In genomic region chr2:63047193-63047533, GRCh38 we compare ENCODE assay signal across 11 cellular contexts. TPM values are rescaled to one million over a fixed set of nuclear protein-coding genes. Genes with fewer than 3 reads are reported as not detected.
DNase-seq lines count a peak whose midpoint lies in the region; ATAC-seq and TF ChIP-seq lines count a peak whose summit lies in the region.
"Had no signal": no experiment of that assay in that cellular context is flagged by ENCODE, and none has a peak within 500 bp of the region (broad histone marks: within the 10 kb centered on the region; RNA-seq: fewer than 3 reads in every experiment).

No MANE protein-coding gene starts in this region.

- POLR2A ChIA-PET in SK-N-SH (lab: Yijun Ruan, JAX) = no interaction called here

- H3K4me1 ChIP-seq in SK-N-SH (ENCODE audit: control insufficient read depth in 1 of 2, insufficient read depth in 2 of 2, low read depth in 1 of 2, low read length in 1 of 2) (peaks cover 6 to 9% of the 10 kb centered on the region in 2 experiments; a peak in 2 of 4 replicates), OCI-LY3 (ENCODE audit: low read length) (peaks cover 5% of the 10 kb centered on the region), osteoblast (ENCODE audit: insufficient read depth, low read length) (peaks cover 9% of the 10 kb centered on the region)

- CTCF ChIA-PET in SK-N-SH (lab: Yijun Ruan, JAX) = interaction anchor here (0.6 to 1.3 kb wide), 6 partner anchors 11 to 1020 kb away, joined by 3 to 4 read pairs (median 3); no protein-coding TSS in a partner anchor

- peak; percentile 27 for DNase-seq in SK-N-SH
- DNase-seq in epithelial cell of esophagus (ENCODE audit: low read depth) = peak; percentile 15
- peak; percentile 27 for DNase-seq in osteoblast (ENCODE audit: insufficient read length, low spot score, missing footprints)
- DNase-seq in germinal center (ENCODE audit: low spot score) = no peak
- no peak for DNase-seq in GOT3 (lab: John Stamatoyannopoulos, UW)
- DNase-seq: NCI-H1105 treated with DMSO at 0.1 percent for 48 hours had no signal

- ATAC-seq in SK-N-SH treated with all-trans-retinoic acid at 6 μM for 48 hours = no peak
- ATAC-seq in GM21526 (IDR thresholded peaks at IDR 0.05; ENCODE audit: low FRiP score, unreplicated experiment) = no peak
- ATAC-seq: A549 had no signal

- no peak overlapping the region for H3K4me2 ChIP-seq in SK-N-SH
- peak overlapping the region; percentile 54 for H3K4me2 ChIP-seq in OCI-LY3 (ENCODE audit: low read length)
- H3K4me2 ChIP-seq in osteoblast (ENCODE audit: insufficient read depth, low read length) = no peak overlapping the region
- H3K4me2 ChIP-seq: A549 had no signal

- TF ChIP-seq EP300 in SK-N-SH (IDR thresholded peaks at IDR 0.05; ENCODE audit: borderline replicate concordance in 1 of 2, low read depth in 1 of 2, low read length in 1 of 2) = no peak

- peaks cover 0 to 13% of the 10 kb centered on the region in 2 experiments for H3K36me3 ChIP-seq in SK-N-SH (replicated peaks in 1 of 2; ENCODE audit: control insufficient read depth in 1 of 2, insufficient read depth in 2 of 2, low read length in 1 of 2)
- no peaks in the 10 kb centered on the region for H3K36me3 ChIP-seq in OCI-LY3 (replicated peaks; ENCODE audit: low read depth, low read length)
- peaks cover 6% of the 10 kb centered on the region for H3K36me3 ChIP-seq in osteoblast (ENCODE audit: insufficient read depth, low read length)

- H3K27me3 ChIP-seq in SK-N-SH (ENCODE audit: insufficient read depth) (no peaks in the 10 kb centered on the region; the same call in 1 of the 2 replicates), OCI-LY3 (ENCODE audit: low read depth, low read length) (no peaks in the 10 kb centered on the region), osteoblast (ENCODE audit: insufficient read depth, low read length) (peaks cover 42% of the 10 kb centered on the region)

- no peak overlapping the region; a peak in 1 of 4 replicates for H3K4me3 ChIP-seq in SK-N-SH (ENCODE audit: low read depth in 2 of 2, low read length in 1 of 2)
- peak overlapping the region; percentile 52 for H3K4me3 ChIP-seq in OCI-LY3 (ENCODE audit: low read length)
- H3K4me3 ChIP-seq in epithelial cell of esophagus (ENCODE audit: low read length) = peak overlapping the region; percentile 65
- no peak overlapping the region for H3K4me3 ChIP-seq in osteoblast (ENCODE audit: insufficient read depth, low read length)
- H3K4me3 ChIP-seq: A549 had no signal

- TF ChIP-seq CTCF in SK-N-SH (IDR thresholded peaks at IDR 0.05) = no peak
- no peak for TF ChIP-seq CTCF in OCI-LY3 (IDR thresholded peaks at IDR 0.05; ENCODE audit: low read depth, low read length)
- no peak for TF ChIP-seq CTCF in epithelial cell of esophagus (IDR thresholded peaks at IDR 0.05; ENCODE audit: insufficient read depth, low read depth, low read length, missing control alignments)
- TF ChIP-seq CTCF in osteoblast (IDR thresholded peaks at IDR 0.05; ENCODE audit: extremely low read depth, low read depth, low read length) = no peak

- 93% methylated on average over 19 of the region's 19 CpGs for WGBS in SK-N-SH (ENCODE audit: low lambda C conversion rate)

- no peak overlapping the region for H3K27ac ChIP-seq in SK-N-SH (ENCODE audit: low read depth in 2 of 2, low read length in 1 of 2)
- H3K27ac ChIP-seq in OCI-LY3 (ENCODE audit: low read length) = no peak overlapping the region
- H3K27ac ChIP-seq in osteoblast (ENCODE audit: low read depth, low read length) = no peak overlapping the region
- H3K27ac ChIP-seq: A549 had no signal

- H3K79me2 ChIP-seq in SK-N-SH (ENCODE audit: insufficient read depth) (no peaks in the 10 kb centered on the region), OCI-LY3 (ENCODE audit: low read length) (no peaks in the 10 kb centered on the region), osteoblast (ENCODE audit: insufficient read depth, low read length) (no peaks in the 10 kb centered on the region)

- H3K9me3 ChIP-seq in SK-N-SH = no peaks in the 10 kb centered on the region
- H3K9me3 ChIP-seq in OCI-LY3 (ENCODE audit: insufficient read depth, low read length) = no peaks in the 10 kb centered on the region
- no peaks in the 10 kb centered on the region for H3K9me3 ChIP-seq in osteoblast (ENCODE audit: low read depth, low read length)
- H3K9me3 ChIP-seq: A549 had no signal

- no peaks in the 10 kb centered on the region for H3F3A ChIP-seq in SK-N-SH (replicated peaks; ENCODE audit: insufficient read depth)

- TF ChIP-seq RAD21 in SK-N-SH (IDR thresholded peaks at IDR 0.05; ENCODE audit: low read length) = no peak

- no peak overlapping the region for H2AFZ ChIP-seq in SK-N-SH (ENCODE audit: low read depth)
- no peak overlapping the region for H2AFZ ChIP-seq in OCI-LY3 (ENCODE audit: low read depth, low read length)
- H2AFZ ChIP-seq in osteoblast (ENCODE audit: low read length) = no peak overlapping the region

- H3K9ac ChIP-seq in SK-N-SH = no peak overlapping the region
- H3K9ac ChIP-seq in OCI-LY3 (ENCODE audit: low read length) = no peak overlapping the region

- no peaks in the 10 kb centered on the region for H3K9me2 ChIP-seq in SK-N-SH

- H4K20me1 ChIP-seq in SK-N-SH (ENCODE audit: insufficient read depth) (no peaks in the 10 kb centered on the region), OCI-LY3 (ENCODE audit: insufficient read depth, low read length) (no peaks in the 10 kb centered on the region), osteoblast (ENCODE audit: insufficient read depth, low read length) (peaks cover 20% of the 10 kb centered on the region)

TF ChIP-seq in SK-N-SH, 30 proteins besides CTCF, POLR2A, EP300 and RAD21 (continues in another document):
- TF ChIP-seq NRF1 (IDR thresholded peaks at IDR 0.05; ENCODE audit: low read depth, low read length) = no peak
- no peak for TF ChIP-seq GATA2 (CRISPR knock-in tag; IDR thresholded peaks at IDR 0.05)
- TF ChIP-seq CHD2 (IDR thresholded peaks at IDR 0.05; ENCODE audit: low read length, partially characterized antibody) = no peak
- no peak for TF ChIP-seq SMC3 (IDR thresholded peaks at IDR 0.05; ENCODE audit: low read depth, low read length)
- no peak for TF ChIP-seq POLR2AphosphoS5 (IDR thresholded peaks at IDR 0.05; ENCODE audit: low read depth, low read length)
- TF ChIP-seq GABPA (IDR thresholded peaks at IDR 0.05; ENCODE audit: low read depth) = no peak
- no peak for TF ChIP-seq SIN3A (IDR thresholded peaks at IDR 0.05; ENCODE audit: borderline replicate concordance, low read depth, low read length)
- TF ChIP-seq MAX (IDR thresholded peaks at IDR 0.05; ENCODE audit: low read depth) = no peak
- no peak for TF ChIP-seq USF1 (IDR thresholded peaks at IDR 0.05; ENCODE audit: borderline replicate concordance, low read depth)
- no peak for TF ChIP-seq RFX5 (IDR thresholded peaks at IDR 0.05; ENCODE audit: low read length)

TF ChIP-seq in SK-N-SH treated with all-trans-retinoic acid at 6 μM for 48 hours, 23 proteins besides CTCF, POLR2A, EP300 and RAD21 (continues in another document):
- TF ChIP-seq ARNTL (CRISPR knock-in tag; IDR thresholded peaks at IDR 0.05; ENCODE audit: borderline replicate concordance, low read depth) (no peak), ZNF565 (CRISPR knock-in tag; conservative IDR thresholded peaks at IDR 0.05; ENCODE audit: low read depth) (no peak), TOX (CRISPR knock-in tag; IDR thresholded peaks at IDR 0.05; ENCODE audit: borderline replicate concordance) (no peak), POU6F1 (CRISPR knock-in tag; IDR thresholded peaks at IDR 0.05; ENCODE audit: borderline replicate concordance, low read depth) (no peak)
- TF ChIP-seq, protein P1, sequence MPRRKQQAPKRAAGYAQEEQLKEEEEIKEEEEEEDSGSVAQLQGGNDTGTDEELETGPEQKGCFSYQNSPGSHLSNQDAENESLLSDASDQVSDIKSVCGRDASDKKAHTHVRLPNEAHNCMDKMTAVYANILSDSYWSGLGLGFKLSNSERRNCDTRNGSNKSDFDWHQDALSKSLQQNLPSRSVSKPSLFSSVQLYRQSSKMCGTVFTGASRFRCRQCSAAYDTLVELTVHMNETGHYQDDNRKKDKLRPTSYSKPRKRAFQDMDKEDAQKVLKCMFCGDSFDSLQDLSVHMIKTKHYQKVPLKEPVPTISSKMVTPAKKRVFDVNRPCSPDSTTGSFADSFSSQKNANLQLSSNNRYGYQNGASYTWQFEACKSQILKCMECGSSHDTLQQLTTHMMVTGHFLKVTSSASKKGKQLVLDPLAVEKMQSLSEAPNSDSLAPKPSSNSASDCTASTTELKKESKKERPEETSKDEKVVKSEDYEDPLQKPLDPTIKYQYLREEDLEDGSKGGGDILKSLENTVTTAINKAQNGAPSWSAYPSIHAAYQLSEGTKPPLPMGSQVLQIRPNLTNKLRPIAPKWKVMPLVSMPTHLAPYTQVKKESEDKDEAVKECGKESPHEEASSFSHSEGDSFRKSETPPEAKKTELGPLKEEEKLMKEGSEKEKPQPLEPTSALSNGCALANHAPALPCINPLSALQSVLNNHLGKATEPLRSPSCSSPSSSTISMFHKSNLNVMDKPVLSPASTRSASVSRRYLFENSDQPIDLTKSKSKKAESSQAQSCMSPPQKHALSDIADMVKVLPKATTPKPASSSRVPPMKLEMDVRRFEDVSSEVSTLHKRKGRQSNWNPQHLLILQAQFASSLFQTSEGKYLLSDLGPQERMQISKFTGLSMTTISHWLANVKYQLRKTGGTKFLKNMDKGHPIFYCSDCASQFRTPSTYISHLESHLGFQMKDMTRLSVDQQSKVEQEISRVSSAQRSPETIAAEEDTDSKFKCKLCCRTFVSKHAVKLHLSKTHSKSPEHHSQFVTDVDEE (CRISPR knock-in tag; IDR thresholded peaks at IDR 0.05) = no peak

RNA-seq across cellular contexts. Expression of gene OTX1, which starts 3.5 kb away (rescaled TPM):
- polyA plus RNA-seq in SK-N-SH (2012; rRNA removed) = 0.15 and 0.20 TPM in 2 replicates
- 0.12 and 0.13 TPM in 2 replicates for polyA plus RNA-seq in SK-N-SH (2012; cell fraction: cytosol; rRNA removed)
- 0.86 and 0.95 TPM in 2 replicates for polyA plus RNA-seq in SK-N-SH (2012; cell fraction: nucleus; rRNA removed)
- not detected in 2 replicates for total RNA-seq in osteoblast
- total RNA-seq: right cardiac atrium had no signal
- polyA plus RNA-seq: right cardiac atrium had no signal

Comparison
In these comparisons a context has a peak if more than half of its experiments do, and no peak if none do; other contexts are left out.
1. DNase-seq: peak in SK-N-SH (single experiment), epithelial cell of esophagus (single experiment) and osteoblast (single experiment); none in germinal center (single experiment) and GOT3 (single experiment).
2. H3K4me3 ChIP-seq: peak in OCI-LY3 (single experiment) and epithelial cell of esophagus (single experiment); none in SK-N-SH (0 of 2) and osteoblast (single experiment).